8 cellular contexts compared by ENCODE assay signal in the genomic region with DNA sequence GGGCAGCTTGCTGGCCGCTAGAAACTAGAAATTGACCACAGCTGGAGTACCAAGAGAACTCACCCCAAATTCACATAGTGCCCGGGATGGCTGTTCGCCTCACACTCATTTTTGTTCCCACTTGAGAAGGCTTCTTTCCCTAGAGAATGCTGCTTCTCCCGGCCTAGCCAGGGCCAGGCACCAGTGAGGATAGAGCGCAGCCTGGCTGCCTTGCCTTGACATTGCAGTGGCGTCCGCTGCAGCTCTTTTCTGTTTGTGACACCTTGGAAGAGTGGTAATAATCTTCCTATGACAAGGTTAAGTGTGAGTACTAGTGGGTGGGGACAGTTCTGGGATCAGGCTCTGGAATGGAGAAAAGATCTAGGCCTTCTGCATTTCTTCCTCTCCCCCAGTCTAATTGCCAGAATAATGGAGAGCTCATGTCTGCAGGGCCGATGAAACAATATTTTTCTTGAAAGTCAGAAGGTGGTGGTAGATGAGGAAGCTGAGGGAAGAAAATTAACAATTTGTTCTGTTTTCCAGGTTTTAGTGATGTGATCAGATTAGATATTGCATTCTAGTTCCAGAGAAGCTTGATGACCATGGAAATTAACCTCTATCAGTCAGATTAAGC. TPM values are rescaled to one million over a fixed set of nuclear protein-coding genes. Genes with fewer than 3 reads are reported as not detected.
DNase-seq lines count a peak whose midpoint lies in the region; ATAC-seq and TF ChIP-seq lines count a peak whose summit lies in the region.

No MANE protein-coding gene starts in this region.

- DNase-seq in CD4-positive, CD25-positive, alpha-beta regulatory T cell: peak; percentile 40 to 77 (median 63)
- DNase-seq in HUDEP-2 (lab: John Stamatoyannopoulos, UW; ENCODE audit: unreplicated experiment in 76 of 76) (peak in 65 of 76 experiments; percentile 13 to 86 (median 56)), NOMO-1 (lab: John Stamatoyannopoulos, UW; ENCODE audit: unreplicated experiment in 2 of 2) (peak; percentile 48 to 61), esophagus muscularis mucosa (ENCODE audit: extremely low spot score) (peak; percentile 95)
- DNase-seq in activated T-cell treated with anti-CD3 and anti-CD28 coated beads, Interleukin-2, amount 50 U/mL, for 24 hours: peak; percentile 79
- peak; percentile 45 to 80 (median 58) for DNase-seq in stimulated activated naive CD4-positive, alpha-beta T cell (lab: John Stamatoyannopoulos, UW)

- peak; percentile 42 to 43 for ATAC-seq in CD4-positive, CD25-positive, alpha-beta regulatory T cell (ENCODE audit: low read depth in 2 of 2)
- peak; percentile 42 for ATAC-seq in GM19455 (IDR thresholded peaks at IDR 0.05; ENCODE audit: unreplicated experiment)

- no peaks in the 10 kb centered on the region for H3K9me3 ChIP-seq in CD4-positive, CD25-positive, alpha-beta regulatory T cell (ENCODE audit: control insufficient read depth in 2 of 2, low read length in 2 of 2)
- H3K9me3 ChIP-seq in esophagus muscularis mucosa: no peaks in the 10 kb centered on the region
- H3K9me3 ChIP-seq in muscle layer of colon (ENCODE audit: low read length): no peaks in the 10 kb centered on the region

- peaks cover 13 to 29% (median 18%) of the 10 kb centered on the region in 4 donors for H3K4me1 Mint-ChIP-seq in CD4-positive, CD25-positive, alpha-beta regulatory T cell
- H3K4me1 Mint-ChIP-seq in activated T-cell treated with anti-CD3 and anti-CD28 coated beads, Interleukin-2, amount 50 U/mL, for 24 hours (ENCODE audit: low read depth): peaks cover 45% of the 10 kb centered on the region

- no peaks in the 10 kb centered on the region for H3K36me3 ChIP-seq in CD4-positive, CD25-positive, alpha-beta regulatory T cell (ENCODE audit: control insufficient read depth, insufficient read depth, low read length)
- H3K36me3 ChIP-seq in esophagus muscularis mucosa (no peaks in the 10 kb centered on the region), muscle layer of colon (ENCODE audit: insufficient read depth, low read length) (no peaks in the 10 kb centered on the region)

- H3K4me1 ChIP-seq in CD4-positive, CD25-positive, alpha-beta regulatory T cell (ENCODE audit: control insufficient read depth, insufficient read depth, low read length, poor library complexity, severe bottlenecking): peaks cover 19% of the 10 kb centered on the region
- H3K4me1 ChIP-seq in esophagus muscularis mucosa: peaks cover 37 to 53% (median 50%) of the 10 kb centered on the region in 4 donors
- peaks cover 30% of the 10 kb centered on the region for H3K4me1 ChIP-seq in muscle layer of colon (ENCODE audit: insufficient read depth, low read length)

- no peaks in the 10 kb centered on the region for H3K36me3 Mint-ChIP-seq in CD4-positive, CD25-positive, alpha-beta regulatory T cell
- H3K36me3 Mint-ChIP-seq in activated T-cell treated with anti-CD3 and anti-CD28 coated beads, Interleukin-2, amount 50 U/mL, for 24 hours (ENCODE audit: low read depth): peaks cover 6% of the 10 kb centered on the region

- peak overlapping the region; percentile 97 for H3K27ac ChIP-seq in CD4-positive, CD25-positive, alpha-beta regulatory T cell (ENCODE audit: insufficient read depth, low read length, poor library complexity, severe bottlenecking)
- H3K27ac ChIP-seq in esophagus muscularis mucosa (replicated peaks in 1 of 4): peak overlapping the region; percentile 93 to 99 (median 98)
- peak overlapping the region; percentile 99 for H3K27ac ChIP-seq in muscle layer of colon (ENCODE audit: low read depth, low read length)

- peak in 2 of 3 experiments; percentile 98 to 99 for TF ChIP-seq CTCF in esophagus muscularis mucosa (IDR thresholded peaks at IDR 0.05)

- peaks cover 1% of the 10 kb centered on the region for H3K27me3 ChIP-seq in CD4-positive, CD25-positive, alpha-beta regulatory T cell (ENCODE audit: control insufficient read depth, insufficient read depth, low read length)
- H3K27me3 ChIP-seq in esophagus muscularis mucosa: no peaks in the 10 kb centered on the region
- no peaks in the 10 kb centered on the region for H3K27me3 ChIP-seq in muscle layer of colon (ENCODE audit: control insufficient read depth in 1 of 2, insufficient read depth in 2 of 2, low read length in 2 of 2)

- H3K9me3 Mint-ChIP-seq in CD4-positive, CD25-positive, alpha-beta regulatory T cell: peaks cover 0 to 2% (median 0%) of the 10 kb centered on the region in 7 donors
- no peaks in the 10 kb centered on the region for H3K9me3 Mint-ChIP-seq in activated T-cell treated with anti-CD3 and anti-CD28 coated beads, Interleukin-2, amount 50 U/mL, for 24 hours

- H3K9ac ChIP-seq in muscle layer of colon (ENCODE audit: low read length): peak overlapping the region; percentile 81

- H3K27ac Mint-ChIP-seq in CD4-positive, CD25-positive, alpha-beta regulatory T cell: peak overlapping the region; percentile 68 to 94 (median 91)
- peak overlapping the region; percentile 93 for H3K27ac Mint-ChIP-seq in activated T-cell treated with anti-CD3 and anti-CD28 coated beads, Interleukin-2, amount 50 U/mL, for 24 hours

- 7% methylated on average over 8 of the region's 8 CpGs for WGBS in esophagus muscularis mucosa

- TF ChIP-seq POLR2A in esophagus muscularis mucosa (IDR thresholded peaks at IDR 0.05; ENCODE audit: low read depth): no peak

- H3K4me3 ChIP-seq in CD4-positive, CD25-positive, alpha-beta regulatory T cell (ENCODE audit: low read depth, low read length): peak overlapping the region; percentile 92
- H3K4me3 ChIP-seq in esophagus muscularis mucosa (peak overlapping the region; percentile 62 to 75 (median 71)), muscle layer of colon (ENCODE audit: low read depth in 1 of 2, low read length in 2 of 2) (peak overlapping the region; percentile 67 to 80)

- peak overlapping the region; percentile 82 to 94 (median 88) for H3K4me3 Mint-ChIP-seq in CD4-positive, CD25-positive, alpha-beta regulatory T cell
- peak overlapping the region; percentile 83 for H3K4me3 Mint-ChIP-seq in activated T-cell treated with anti-CD3 and anti-CD28 coated beads, Interleukin-2, amount 50 U/mL, for 24 hours

- intact Hi-C loops in esophagus muscularis mucosa (cut with DNase I): loop anchor here (1.0 to 10.0 kb wide), 3 partner anchors 12 to 640 kb away; partner anchors contain the start of genes PIP4P1 and PNP

- H3K27me3 Mint-ChIP-seq in CD4-positive, CD25-positive, alpha-beta regulatory T cell: peaks cover 18% of the 10 kb centered on the region
- no peaks in the 10 kb centered on the region for H3K27me3 Mint-ChIP-seq in activated T-cell treated with anti-CD3 and anti-CD28 coated beads, Interleukin-2, amount 50 U/mL, for 24 hours

- TF ChIP-seq EP300 in esophagus muscularis mucosa (IDR thresholded peaks at IDR 0.05): no peak

RNA-seq across cellular contexts. Expression of gene TMEM253, which starts 3.7 kb away (rescaled TPM):
- total RNA-seq in CD4-positive, CD25-positive, alpha-beta regulatory T cell: not detected
- polyA plus RNA-seq in CD4-positive, CD25-positive, alpha-beta regulatory T cell: not detected
- under 1 TPM in 1 of 4 donors, not detected in 3; 0.23 TPM for total RNA-seq in esophagus muscularis mucosa

RNA-seq across cellular contexts. Expression of gene ZNF219, which starts 6.1 kb away (rescaled TPM):
- total RNA-seq in CD4-positive, CD25-positive, alpha-beta regulatory T cell: 5.0 TPM
- 1 to 10 TPM; 1.1 to 1.9 (median 1.3) TPM for polyA plus RNA-seq in CD4-positive, CD25-positive, alpha-beta regulatory T cell
- 100 to 1,000 TPM in 2 of 4 donors, 10 to 100 TPM in 2; 64.4 to 116 (median 94.3) TPM for total RNA-seq in esophagus muscularis mucosa

RNA-seq across cellular contexts. Expression of gene ARHGEF40, which starts 34.5 kb away (rescaled TPM):
- total RNA-seq in CD4-positive, CD25-positive, alpha-beta regulatory T cell: 7.4 TPM
- polyA plus RNA-seq in CD4-positive, CD25-positive, alpha-beta regulatory T cell: under 1 TPM in 2 of 4 donors, not detected in 2; 0.07 to 0.64 TPM
- total RNA-seq in esophagus muscularis mucosa: 10 to 100 TPM; 19.4 to 47.3 (median 27.0) TPM

RNA-seq across cellular contexts. Expression of gene RNASE8, which starts 46.9 kb away (rescaled TPM):
- total RNA-seq in CD4-positive, CD25-positive, alpha-beta regulatory T cell: not detected
- not detected for polyA plus RNA-seq in CD4-positive, CD25-positive, alpha-beta regulatory T cell
- not detected for total RNA-seq in esophagus muscularis mucosa

RNA-seq across cellular contexts. Expression of gene OR5AU1, which starts 51.3 kb away (rescaled TPM):
- not detected for total RNA-seq in CD4-positive, CD25-positive, alpha-beta regulatory T cell
- not detected for polyA plus RNA-seq in CD4-positive, CD25-positive, alpha-beta regulatory T cell
- not detected for total RNA-seq in esophagus muscularis mucosa

Comparison
In these comparisons a context has a peak if more than half of its experiments do, and no peak if none do; other contexts are left out.
1. Peak in every context shown above with its lines: DNase-seq, ATAC-seq, H3K4me3 ChIP-seq and H3K27ac ChIP-seq.
2. RNA of gene ZNF219, which starts 6.1 kb away (total RNA-seq): 64.4 to 116 TPM in esophagus muscularis mucosa; 5.0 TPM in CD4-positive, CD25-positive, alpha-beta regulatory T cell (single experiment); every median in the first group is over 10 times any median in the second.